1 cellular context compared by ENCODE assay signal in genomic region chr7:119594956-119595355, GRCh38.
TF ChIP-seq lines count a peak whose summit lies in the region.

No MANE protein-coding gene starts in this region.

TF ChIP-seq in WTC11, 78 proteins besides CTCF, POLR2A, EP300 and RAD21 (continued from another document):
- no peak for TF ChIP-seq PRDM15 (CRISPR knock-in tag; IDR thresholded peaks at IDR 0.05)
- no peak for TF ChIP-seq MLX (CRISPR knock-in tag; IDR thresholded peaks at IDR 0.05)
- TF ChIP-seq MAX (CRISPR knock-in tag; IDR thresholded peaks at IDR 0.05) = 0 out of 2 replicates have a peak, but pooled peaks have one; percentile 20
- TF ChIP-seq, protein P1, sequence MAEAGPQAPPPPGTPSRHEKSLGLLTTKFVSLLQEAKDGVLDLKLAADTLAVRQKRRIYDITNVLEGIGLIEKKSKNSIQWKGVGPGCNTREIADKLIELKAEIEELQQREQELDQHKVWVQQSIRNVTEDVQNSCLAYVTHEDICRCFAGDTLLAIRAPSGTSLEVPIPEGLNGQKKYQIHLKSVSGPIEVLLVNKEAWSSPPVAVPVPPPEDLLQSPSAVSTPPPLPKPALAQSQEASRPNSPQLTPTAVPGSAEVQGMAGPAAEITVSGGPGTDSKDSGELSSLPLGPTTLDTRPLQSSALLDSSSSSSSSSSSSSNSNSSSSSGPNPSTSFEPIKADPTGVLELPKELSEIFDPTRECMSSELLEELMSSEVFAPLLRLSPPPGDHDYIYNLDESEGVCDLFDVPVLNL (CRISPR knock-in tag; IDR thresholded peaks at IDR 0.05; ENCODE audit: borderline replicate concordance, low read depth) = no peak
- no peak for TF ChIP-seq ZNF232 (CRISPR knock-in tag; IDR thresholded peaks at IDR 0.05)
- no peak for TF ChIP-seq JAZF1 (CRISPR knock-in tag; IDR thresholded peaks at IDR 0.05)
- TF ChIP-seq TP53 (CRISPR knock-in tag; IDR thresholded peaks at IDR 0.05) = no peak
